Comparison of ENCODE assay signal across 1 cellular context in the genomic region with DNA sequence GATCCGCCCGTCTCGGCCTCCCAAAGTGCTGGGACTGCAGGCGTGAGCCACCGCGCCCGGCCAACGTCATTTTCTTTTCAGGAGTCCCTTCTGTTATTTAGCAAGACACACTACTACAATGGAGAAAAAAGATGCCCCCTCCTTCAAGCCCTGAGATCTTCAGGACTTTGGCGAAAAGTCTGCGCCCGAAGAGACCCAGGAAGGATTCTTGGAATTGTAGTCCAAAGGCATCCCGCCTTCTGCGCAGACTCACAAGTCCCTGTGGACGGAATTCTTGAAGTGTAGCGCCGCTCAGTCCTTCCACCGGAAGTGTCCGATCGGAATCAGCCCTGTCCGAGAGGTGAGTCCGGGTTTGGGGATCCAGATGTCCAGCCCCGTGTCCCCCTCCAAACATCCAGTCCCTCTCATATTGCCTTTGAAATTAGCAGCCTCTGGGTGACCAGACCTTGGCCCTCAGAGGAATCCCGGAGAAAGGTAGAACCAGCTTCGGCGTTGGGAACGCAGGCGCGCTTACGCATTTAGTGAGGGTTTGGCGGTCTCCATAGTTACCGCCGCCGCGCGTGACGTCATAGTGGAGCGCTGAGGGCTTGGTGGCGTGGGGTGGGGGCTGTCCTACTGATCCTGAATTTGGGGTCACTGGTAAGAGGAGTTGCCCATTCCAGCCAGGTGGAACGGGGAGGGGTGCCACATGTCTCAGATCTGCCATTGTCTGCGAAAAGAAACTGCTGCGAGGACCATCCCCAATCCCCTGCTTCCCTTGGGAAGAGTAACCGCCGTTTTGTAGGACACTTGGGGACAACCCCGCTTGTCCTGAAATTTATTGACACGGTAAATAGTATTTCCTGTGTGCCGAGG.
TF ChIP-seq lines count a peak whose summit lies in the region.

No MANE protein-coding gene starts in this region.

TF ChIP-seq in K562, 482 proteins besides CTCF, POLR2A, EP300 and RAD21 (continued from another document):
- TF ChIP-seq, protein P1, sequence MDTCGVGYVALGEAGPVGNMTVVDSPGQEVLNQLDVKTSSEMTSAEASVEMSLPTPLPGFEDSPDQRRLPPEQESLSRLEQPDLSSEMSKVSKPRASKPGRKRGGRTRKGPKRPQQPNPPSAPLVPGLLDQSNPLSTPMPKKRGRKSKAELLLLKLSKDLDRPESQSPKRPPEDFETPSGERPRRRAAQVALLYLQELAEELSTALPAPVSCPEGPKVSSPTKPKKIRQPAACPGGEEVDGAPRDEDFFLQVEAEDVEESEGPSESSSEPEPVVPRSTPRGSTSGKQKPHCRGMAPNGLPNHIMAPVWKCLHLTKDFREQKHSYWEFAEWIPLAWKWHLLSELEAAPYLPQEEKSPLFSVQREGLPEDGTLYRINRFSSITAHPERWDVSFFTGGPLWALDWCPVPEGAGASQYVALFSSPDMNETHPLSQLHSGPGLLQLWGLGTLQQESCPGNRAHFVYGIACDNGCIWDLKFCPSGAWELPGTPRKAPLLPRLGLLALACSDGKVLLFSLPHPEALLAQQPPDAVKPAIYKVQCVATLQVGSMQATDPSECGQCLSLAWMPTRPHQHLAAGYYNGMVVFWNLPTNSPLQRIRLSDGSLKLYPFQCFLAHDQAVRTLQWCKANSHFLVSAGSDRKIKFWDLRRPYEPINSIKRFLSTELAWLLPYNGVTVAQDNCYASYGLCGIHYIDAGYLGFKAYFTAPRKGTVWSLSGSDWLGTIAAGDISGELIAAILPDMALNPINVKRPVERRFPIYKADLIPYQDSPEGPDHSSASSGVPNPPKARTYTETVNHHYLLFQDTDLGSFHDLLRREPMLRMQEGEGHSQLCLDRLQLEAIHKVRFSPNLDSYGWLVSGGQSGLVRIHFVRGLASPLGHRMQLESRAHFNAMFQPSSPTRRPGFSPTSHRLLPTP (IDR thresholded peaks at IDR 0.05; ENCODE audit: borderline replicate concordance, extremely low read depth, insufficient read length): peak; percentile 3
- no peak for TF ChIP-seq MECOM (CRISPR knock-in tag; IDR thresholded peaks at IDR 0.05)
- no peak; the same call in 1 of the 2 replicates for TF ChIP-seq ZNF354B (CRISPR knock-in tag; IDR thresholded peaks at IDR 0.05)
- 0 out of 2 replicates have a peak, but pooled peaks have one; percentile 39 for TF ChIP-seq TCFL5 (CRISPR knock-in tag; conservative IDR thresholded peaks at IDR 0.05)
- peak; percentile 55; the same call in 1 of the 2 replicates for TF ChIP-seq JUN (IDR thresholded peaks at IDR 0.05; ENCODE audit: borderline replicate concordance, low read depth, low read length)
- TF ChIP-seq JUN (CRISPR knock-in tag; IDR thresholded peaks at IDR 0.05; ENCODE audit: borderline replicate concordance): no peak
- no peak for TF ChIP-seq ZNF224 (CRISPR knock-in tag; IDR thresholded peaks at IDR 0.05)
- peak; percentile 24; the same call in 1 of the 2 replicates for TF ChIP-seq ZSCAN29 (IDR thresholded peaks at IDR 0.05)
- peak; percentile 37; the same call in 1 of the 2 replicates for TF ChIP-seq MAFK (IDR thresholded peaks at IDR 0.05; ENCODE audit: low read length)
- TF ChIP-seq, protein P2, sequence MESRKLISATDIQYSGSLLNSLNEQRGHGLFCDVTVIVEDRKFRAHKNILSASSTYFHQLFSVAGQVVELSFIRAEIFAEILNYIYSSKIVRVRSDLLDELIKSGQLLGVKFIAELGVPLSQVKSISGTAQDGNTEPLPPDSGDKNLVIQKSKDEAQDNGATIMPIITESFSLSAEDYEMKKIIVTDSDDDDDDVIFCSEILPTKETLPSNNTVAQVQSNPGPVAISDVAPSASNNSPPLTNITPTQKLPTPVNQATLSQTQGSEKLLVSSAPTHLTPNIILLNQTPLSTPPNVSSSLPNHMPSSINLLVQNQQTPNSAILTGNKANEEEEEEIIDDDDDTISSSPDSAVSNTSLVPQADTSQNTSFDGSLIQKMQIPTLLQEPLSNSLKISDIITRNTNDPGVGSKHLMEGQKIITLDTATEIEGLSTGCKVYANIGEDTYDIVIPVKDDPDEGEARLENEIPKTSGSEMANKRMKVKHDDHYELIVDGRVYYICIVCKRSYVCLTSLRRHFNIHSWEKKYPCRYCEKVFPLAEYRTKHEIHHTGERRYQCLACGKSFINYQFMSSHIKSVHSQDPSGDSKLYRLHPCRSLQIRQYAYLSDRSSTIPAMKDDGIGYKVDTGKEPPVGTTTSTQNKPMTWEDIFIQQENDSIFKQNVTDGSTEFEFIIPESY (CRISPR knock-in tag; IDR thresholded peaks at IDR 0.05): 0 out of 2 replicates have a peak, but pooled peaks have one; percentile 40
- peak; percentile 71 for TF ChIP-seq RFX5 (IDR thresholded peaks at IDR 0.05; ENCODE audit: low read depth, low read length)
- TF ChIP-seq, protein P3, sequence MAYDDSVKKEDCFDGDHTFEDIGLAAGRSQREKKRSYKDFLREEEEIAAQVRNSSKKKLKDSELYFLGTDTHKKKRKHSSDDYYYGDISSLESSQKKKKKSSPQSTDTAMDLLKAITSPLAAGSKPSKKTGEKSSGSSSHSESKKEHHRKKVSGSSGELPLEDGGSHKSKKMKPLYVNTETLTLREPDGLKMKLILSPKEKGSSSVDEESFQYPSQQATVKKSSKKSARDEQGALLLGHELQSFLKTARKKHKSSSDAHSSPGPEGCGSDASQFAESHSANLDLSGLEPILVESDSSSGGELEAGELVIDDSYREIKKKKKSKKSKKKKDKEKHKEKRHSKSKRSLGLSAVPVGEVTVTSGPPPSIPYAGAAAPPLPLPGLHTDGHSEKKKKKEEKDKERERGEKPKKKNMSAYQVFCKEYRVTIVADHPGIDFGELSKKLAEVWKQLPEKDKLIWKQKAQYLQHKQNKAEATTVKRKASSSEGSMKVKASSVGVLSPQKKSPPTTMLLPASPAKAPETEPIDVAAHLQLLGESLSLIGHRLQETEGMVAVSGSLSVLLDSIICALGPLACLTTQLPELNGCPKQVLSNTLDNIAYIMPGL (CRISPR knock-in tag; IDR thresholded peaks at IDR 0.05): peak; percentile 89
- TF ChIP-seq HNRNPK (IDR thresholded peaks at IDR 0.05; ENCODE audit: low read depth, low read length, poor library complexity, severe bottlenecking): no peak
- no peak for TF ChIP-seq RBM15 (IDR thresholded peaks at IDR 0.05; ENCODE audit: insufficient read depth, low read length)
- no peak for TF ChIP-seq ZNF696 (CRISPR knock-in tag; conservative IDR thresholded peaks at IDR 0.05)
- no peak for TF ChIP-seq CHD4 (IDR thresholded peaks at IDR 0.05; ENCODE audit: insufficient read depth, insufficient replicate concordance, low read depth, low read length, poor library complexity, severe bottlenecking)
- TF ChIP-seq, protein P4, sequence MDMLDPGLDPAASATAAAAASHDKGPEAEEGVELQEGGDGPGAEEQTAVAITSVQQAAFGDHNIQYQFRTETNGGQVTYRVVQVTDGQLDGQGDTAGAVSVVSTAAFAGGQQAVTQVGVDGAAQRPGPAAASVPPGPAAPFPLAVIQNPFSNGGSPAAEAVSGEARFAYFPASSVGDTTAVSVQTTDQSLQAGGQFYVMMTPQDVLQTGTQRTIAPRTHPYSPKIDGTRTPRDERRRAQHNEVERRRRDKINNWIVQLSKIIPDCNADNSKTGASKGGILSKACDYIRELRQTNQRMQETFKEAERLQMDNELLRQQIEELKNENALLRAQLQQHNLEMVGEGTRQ (CRISPR knock-in tag; IDR thresholded peaks at IDR 0.05): no peak
- TF ChIP-seq, protein P5, sequence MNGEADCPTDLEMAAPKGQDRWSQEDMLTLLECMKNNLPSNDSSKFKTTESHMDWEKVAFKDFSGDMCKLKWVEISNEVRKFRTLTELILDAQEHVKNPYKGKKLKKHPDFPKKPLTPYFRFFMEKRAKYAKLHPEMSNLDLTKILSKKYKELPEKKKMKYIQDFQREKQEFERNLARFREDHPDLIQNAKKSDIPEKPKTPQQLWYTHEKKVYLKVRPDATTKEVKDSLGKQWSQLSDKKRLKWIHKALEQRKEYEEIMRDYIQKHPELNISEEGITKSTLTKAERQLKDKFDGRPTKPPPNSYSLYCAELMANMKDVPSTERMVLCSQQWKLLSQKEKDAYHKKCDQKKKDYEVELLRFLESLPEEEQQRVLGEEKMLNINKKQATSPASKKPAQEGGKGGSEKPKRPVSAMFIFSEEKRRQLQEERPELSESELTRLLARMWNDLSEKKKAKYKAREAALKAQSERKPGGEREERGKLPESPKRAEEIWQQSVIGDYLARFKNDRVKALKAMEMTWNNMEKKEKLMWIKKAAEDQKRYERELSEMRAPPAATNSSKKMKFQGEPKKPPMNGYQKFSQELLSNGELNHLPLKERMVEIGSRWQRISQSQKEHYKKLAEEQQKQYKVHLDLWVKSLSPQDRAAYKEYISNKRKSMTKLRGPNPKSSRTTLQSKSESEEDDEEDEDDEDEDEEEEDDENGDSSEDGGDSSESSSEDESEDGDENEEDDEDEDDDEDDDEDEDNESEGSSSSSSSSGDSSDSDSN (IDR thresholded peaks at IDR 0.05; ENCODE audit: borderline replicate concordance in 1 of 2, low read depth in 2 of 2, low read length in 2 of 2): peak; percentile 38 to 81; a peak in 2 of 4 replicates
- no peak for TF ChIP-seq ZNF79 (CRISPR knock-in tag; IDR thresholded peaks at IDR 0.05; ENCODE audit: low read depth)
- TF ChIP-seq MTA2 (IDR thresholded peaks at IDR 0.05; ENCODE audit: low read depth): no peak
- no peak for TF ChIP-seq RBM14 (IDR thresholded peaks at IDR 0.05; ENCODE audit: borderline replicate concordance, insufficient read depth, low read depth, low read length)
- peak; percentile 78 for TF ChIP-seq TAF9B (IDR thresholded peaks at IDR 0.05; ENCODE audit: partially characterized antibody)
- no peak for TF ChIP-seq HDAC8 (tag; IDR thresholded peaks at IDR 0.05)
TF ChIP-seq in K562: peak in this region for 211.
